ENCODE assay signal across 8 cellular contexts in genomic region chr3:50088725-50089602, GRCh38. TPM values are rescaled to one million over a fixed set of nuclear protein-coding genes. Genes with fewer than 3 reads are reported as not detected.
DNase-seq lines count a peak whose midpoint lies in the region; ATAC-seq and TF ChIP-seq lines count a peak whose summit lies in the region.

RBM5 (plus strand) TSS chr3:50088919; CDS start chr3:50090435, 1,516 bp downstream.

- peak within 1 kb of the TSS; percentile 91 to 96 for H3K9ac ChIP-seq in colonic mucosa (ENCODE audit: low read depth in 2 of 2, low read length in 2 of 2)

- no peaks in the 10 kb centered on the region for H3K9me3 ChIP-seq in colonic mucosa

- DNase-seq in AML-193 (lab: John Stamatoyannopoulos, UW): peak; percentile 94 to 98
- peak; percentile 82 to 93 for DNase-seq in NCI-H526 (lab: John Stamatoyannopoulos, UW)
- peak; percentile 96 for DNase-seq in activated CD4-positive, alpha-beta T cell treated with anti-CD3 and anti-CD28 coated beads for 48 hours
- DNase-seq in colonic mucosa: peak; percentile 95
- DNase-seq in kidney tubule cell (ENCODE audit: low spot score): peak; percentile 94
- peak; percentile 81 to 90 (median 82) for DNase-seq in stimulated activated CD4-positive, alpha-beta T cell treated with anti-CD3 and anti-CD28 coated beads, Interleukin-1b, Interleukin-23, amount 100 ng/mL, for 24 hours (ENCODE audit: low read depth in 4 of 4, low spot score in 1 of 4)

- no peaks in the 10 kb centered on the region for H3K27me3 ChIP-seq in colonic mucosa

- no peak for TF ChIP-seq CTCF in colonic mucosa (IDR thresholded peaks at IDR 0.05)

- intact Hi-C loops in colonic mucosa (cut with DNase I): no loop called here

- peak; percentile 95 for ATAC-seq in HG03442 (IDR thresholded peaks at IDR 0.05; ENCODE audit: unreplicated experiment)

- H3K4me1 ChIP-seq in colonic mucosa: peaks cover 8% of the 10 kb centered on the region

- TF ChIP-seq POLR2A in GM19193 (IDR thresholded peaks at IDR 0.05; ENCODE audit: extremely low read depth, insufficient read depth, insufficient read length): peak; percentile 79

- peak within 1 kb of the TSS; percentile 77 for H3K4me3 ChIP-seq in colonic mucosa

- peak within 1 kb of the TSS; percentile 82 for H3K27ac ChIP-seq in colonic mucosa

- H3K36me3 ChIP-seq in colonic mucosa: peaks cover 9% of the 10 kb centered on the region

RNA-seq across cellular contexts. Expression of gene RBM5, which starts in this region (rescaled TPM):
- total RNA-seq in colonic mucosa: 100 to 1,000 TPM; 104 to 114 TPM

Comparison
In these comparisons a context has a peak if more than half of its experiments do, and no peak if none do; other contexts are left out.
1. Peak in every context shown above with its lines: DNase-seq, ATAC-seq, H3K4me3 ChIP-seq and H3K27ac ChIP-seq.